ENCODE assay signal across 8 cellular contexts in genomic region chr2:174325932-174326879, GRCh38. TPM values are rescaled to one million over a fixed set of nuclear protein-coding genes. Genes with fewer than 3 reads are reported as not detected.
DNase-seq lines count a peak whose midpoint lies in the region; ATAC-seq, FAIRE-seq and TF ChIP-seq lines count a peak whose summit lies in the region.

No MANE protein-coding gene starts in this region.

- no peak for TF ChIP-seq CTCF in astrocyte of the spinal cord (IDR thresholded peaks at IDR 0.05; ENCODE audit: low read depth, low read length)
- TF ChIP-seq CTCF in kidney epithelial cell (IDR thresholded peaks at IDR 0.05; ENCODE audit: insufficient read depth, low read length, poor library complexity, severe bottlenecking): no peak

- no peak overlapping the region for H3K27ac ChIP-seq in subcutaneous abdominal adipose tissue (ENCODE audit: low read depth, low read length)

- H3K4me1 ChIP-seq in subcutaneous abdominal adipose tissue (ENCODE audit: control insufficient read depth in 5 of 5, insufficient read depth in 5 of 5, low read length in 5 of 5): peaks cover 2 to 33% (median 27%) of the 10 kb centered on the region in 5 donors

- H3K36me3 ChIP-seq in kidney epithelial cell (ENCODE audit: control insufficient read depth, insufficient read depth, low read length) (no peaks in the 10 kb centered on the region), subcutaneous abdominal adipose tissue (ENCODE audit: control insufficient read depth in 5 of 5, insufficient read depth in 5 of 5, low read length in 5 of 5) (no peaks in the 10 kb centered on the region)

- in situ Hi-C loops in astrocyte of the spinal cord (cut with HindIII; ENCODE audit: low sequenced_read_pairs): loop anchor here (25.0 kb wide), 1 partner anchor 914 kb away; no protein-coding TSS in a partner anchor

- H3K9me3 ChIP-seq in subcutaneous abdominal adipose tissue (ENCODE audit: control insufficient read depth in 5 of 5, low read length in 5 of 5): peaks cover 0 to 3% (median 0%) of the 10 kb centered on the region in 5 donors

- DNase-seq in GM03348 (ENCODE audit: low spot score): peak; percentile 83
- peak; percentile 63 for DNase-seq in NCI-H1105 treated with DMSO at 0.1 percent for 48 hours (lab: John Stamatoyannopoulos, UW)
- DNase-seq in astrocyte of the spinal cord (ENCODE audit: low read depth, low spot score): no peak
- no peak for DNase-seq in kidney epithelial cell (ENCODE audit: low read depth)
- no peak for DNase-seq in H54 (ENCODE audit: insufficient read length, low spot score)
- no peak for DNase-seq in amniotic stem cell (lab: John Stamatoyannopoulos, UW)

- peak overlapping the region; percentile 35 for H3K4me3 ChIP-seq in astrocyte of the spinal cord (ENCODE audit: low read depth, low read length)
- peak overlapping the region; percentile 28 for H3K4me3 ChIP-seq in kidney epithelial cell (ENCODE audit: low read depth, low read length)
- peak overlapping the region; percentile 62 to 77 (median 71) for H3K4me3 ChIP-seq in subcutaneous abdominal adipose tissue (ENCODE audit: low read depth in 1 of 5, low read length in 5 of 5)

- no peak for FAIRE-seq in H54 (lab: Jason Lieb, UNC)

- H3K9ac ChIP-seq in subcutaneous abdominal adipose tissue (ENCODE audit: low read length in 5 of 5): peak overlapping the region in 4 of 5 donors; percentile 39 to 68 (median 50)

- no peak for ATAC-seq in GM18870 (IDR thresholded peaks at IDR 0.05; ENCODE audit: unreplicated experiment)

- H3K27me3 ChIP-seq in kidney epithelial cell (ENCODE audit: control insufficient read depth, insufficient read depth, low read length) (peaks cover 52% of the 10 kb centered on the region), subcutaneous abdominal adipose tissue (ENCODE audit: control insufficient read depth in 5 of 5, insufficient read depth in 4 of 5, low read length in 5 of 5) (peaks cover 29 to 47% (median 38%) of the 10 kb centered on the region in 5 donors)

- no peak for TF ChIP-seq POLR2A in H54 (IDR thresholded peaks at IDR 0.05; ENCODE audit: low read depth, low read length)

RNA-seq across cellular contexts. Expression of gene SP9, which starts 8.5 kb away (rescaled TPM):
- total RNA-seq in kidney epithelial cell: not detected in 2 replicates

Comparison
In these comparisons a context has a peak if more than half of its experiments do, and no peak if none do; other contexts are left out.
1. DNase-seq: peak in GM03348 (single experiment) and NCI-H1105 treated with DMSO at 0.1 percent for 48 hours (single experiment); none in astrocyte of the spinal cord (single experiment), kidney epithelial cell (single experiment), H54 (single experiment) and amniotic stem cell (single experiment).
2. Peak in every context shown above with its lines, with median percentiles within 50 percentile points of each other: H3K4me3 ChIP-seq.